ENCODE assay signal across 28 cellular contexts in the genomic region with DNA sequence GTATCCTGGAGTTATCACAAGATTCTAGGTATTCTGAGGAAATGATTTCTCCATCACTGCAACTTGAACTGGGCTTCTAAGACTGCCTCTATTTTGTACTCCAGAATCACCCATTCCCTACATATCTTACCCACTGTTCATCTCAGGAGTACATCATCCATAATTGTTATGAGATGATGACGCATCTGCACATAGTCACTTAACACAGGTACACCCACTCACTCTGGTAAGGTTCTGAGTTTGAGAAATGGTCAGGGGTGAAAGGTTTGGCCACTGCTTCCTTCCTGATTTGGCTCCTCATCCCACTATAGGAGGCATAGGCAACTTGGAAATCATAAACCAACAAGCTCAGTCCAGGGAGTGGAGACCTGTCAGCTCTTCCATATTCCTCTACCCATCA.
DNase-seq lines count a peak whose midpoint lies in the region; ATAC-seq, FAIRE-seq and TF ChIP-seq lines count a peak whose summit lies in the region.
"Had no signal": no experiment of that assay in that cellular context is flagged by ENCODE, and none has a peak within 500 bp of the region (broad histone marks: within the 10 kb centered on the region; RNA-seq: fewer than 3 reads in every experiment).

No MANE protein-coding gene starts in this region.

- in situ Hi-C loops in GM12878 (cut with MboI): no loop called here

- TF ChIP-seq RAD21 in GM12878 (IDR thresholded peaks at IDR 0.05; ENCODE audit: insufficient read depth, low read depth, low read length): no peak

- H3K36me3 ChIP-seq in Karpas-422 (ENCODE audit: insufficient read depth, low read length) (no peaks in the 10 kb centered on the region), GM12878 (ENCODE audit: control insufficient read depth in 2 of 2, insufficient read depth in 2 of 2, low read length in 1 of 2) (no peaks in the 10 kb centered on the region)
- H3K36me3 ChIP-seq: BLaER1, colonic mucosa, gastrocnemius medialis, ovary had no signal

- no peaks in the 10 kb centered on the region for H4K20me1 ChIP-seq in Karpas-422 (ENCODE audit: insufficient read depth, low read depth, low read length)
- H4K20me1 ChIP-seq in GM12878 (ENCODE audit: control insufficient read depth, insufficient read depth): no peaks in the 10 kb centered on the region

- H2AFZ ChIP-seq in Karpas-422 (ENCODE audit: low read length): no peak overlapping the region
- H2AFZ ChIP-seq in GM12878 (ENCODE audit: control insufficient read depth, low read depth, low read length): no peak overlapping the region

- 26% methylated on average over 1 of the region's 1 CpG for WGBS in GM12878 (ENCODE audit: insufficient coverage, insufficient replicate concordance, low lambda C conversion rate, missing lambda C conversion rate)

- H3K27ac ChIP-seq in Karpas-422 (ENCODE audit: low read length) (peak overlapping the region; percentile 93), GM12878 (ENCODE audit: control insufficient read depth, insufficient read depth) (no peak overlapping the region)
- H3K27ac ChIP-seq: BLaER1, colonic mucosa, gastrocnemius medialis, ovary had no signal

- ATAC-seq in GM12878 (peak; percentile 14; the same call in 2 of the 3 replicates), memory B cell (ENCODE audit: low read depth) (no peak)
- ATAC-seq: effector memory CD8-positive, alpha-beta T cell; gastrocnemius medialis; left lobe of liver; natural killer cell had no signal

- CTCF ChIA-PET in Calu3 (lab: Charles Lee): no interaction called here
- CTCF ChIA-PET in GM12878 (lab: Yijun Ruan, JAX): interaction anchor here (0.8 to 2.1 kb wide), 2 partner anchors 9 to 25 kb away, joined by 3 to 5 read pairs; no protein-coding TSS in a partner anchor

- H3K36me3 Mint-ChIP-seq in Calu3 (ENCODE audit: insufficient read depth, unreplicated experiment) (no peaks in the 10 kb centered on the region), memory B cell (no peaks in the 10 kb centered on the region)
- H3K36me3 Mint-ChIP-seq: immature natural killer cell, natural killer cell had no signal

- peaks cover 40% of the 10 kb centered on the region for H3K4me1 Mint-ChIP-seq in Calu3 (ENCODE audit: low read depth, unreplicated experiment)
- H3K4me1 Mint-ChIP-seq in memory B cell: peaks cover 33% of the 10 kb centered on the region
- H3K4me1 Mint-ChIP-seq: immature natural killer cell, natural killer cell had no signal

- peak overlapping the region; percentile 98 for H3K27ac Mint-ChIP-seq in Calu3 (ENCODE audit: unreplicated experiment)
- peak overlapping the region; percentile 92 for H3K27ac Mint-ChIP-seq in memory B cell
- H3K27ac Mint-ChIP-seq: activated CD4-positive, alpha-beta T cell treated with anti-CD3 and anti-CD28 coated beads for 36 hours; activated naive CD8-positive, alpha-beta T cell treated with anti-CD3 and anti-CD28 coated beads, Interleukin-2, amount 50 U/mL, for 24 hours; effector memory CD8-positive, alpha-beta T cell; H9; immature natural killer cell; natural killer cell had no signal

- FAIRE-seq in GM12878 (lab: Jason Lieb, UNC): no peak
- FAIRE-seq: small intestine had no signal

- no peak for TF ChIP-seq POLR2A in GM12878 (IDR thresholded peaks at IDR 0.05; ENCODE audit: low read depth, low read length)

- no peaks in the 10 kb centered on the region for H3K9me3 ChIP-seq in Karpas-422 (ENCODE audit: low read length)
- no peaks in the 10 kb centered on the region for H3K9me3 ChIP-seq in GM12878 (replicated peaks; ENCODE audit: control insufficient read depth, insufficient read depth, low read length)
- H3K9me3 ChIP-seq: BLaER1, colonic mucosa, ovary had no signal

- H3K9ac ChIP-seq in Karpas-422 (ENCODE audit: low read length): peak overlapping the region; percentile 16; the same call in 1 of the 2 replicates
- no peak overlapping the region for H3K9ac ChIP-seq in GM12878 (ENCODE audit: control insufficient read depth, insufficient read depth, low read length)
- H3K9ac ChIP-seq: BLaER1 had no signal

- H3K79me2 ChIP-seq in Karpas-422 (ENCODE audit: low read length): no peaks in the 10 kb centered on the region
- no peaks in the 10 kb centered on the region for H3K79me2 ChIP-seq in GM12878 (ENCODE audit: control insufficient read depth, insufficient read depth, low read length)

- RAD21 ChIA-PET in GM12878 (lab: Charles Lee; ENCODE audit: unreplicated experiment): no interaction called here

- peak overlapping the region; percentile 30 for H3K4me3 Mint-ChIP-seq in Calu3 (ENCODE audit: low read depth, unreplicated experiment)
- no peak overlapping the region for H3K4me3 Mint-ChIP-seq in memory B cell
- H3K4me3 Mint-ChIP-seq: activated CD4-positive, alpha-beta T cell treated with anti-CD3 and anti-CD28 coated beads for 36 hours; activated naive CD8-positive, alpha-beta T cell treated with anti-CD3 and anti-CD28 coated beads, Interleukin-2, amount 50 U/mL, for 24 hours; effector memory CD8-positive, alpha-beta T cell; H9; immature natural killer cell; natural killer cell had no signal

- TF ChIP-seq EP300 in GM12878 (IDR thresholded peaks at IDR 0.05; ENCODE audit: borderline replicate concordance in 1 of 2, control insufficient read depth in 1 of 2, low read depth in 2 of 2, low read length in 2 of 2): no peak

- no peaks in the 10 kb centered on the region for H3K9me2 ChIP-seq in Karpas-422 (replicated peaks; ENCODE audit: insufficient read depth, low read length)

- no peaks in the 10 kb centered on the region for H3K27me3 ChIP-seq in Karpas-422 (ENCODE audit: low read length)
- no peaks in the 10 kb centered on the region for H3K27me3 ChIP-seq in GM12878 (replicated peaks in 1 of 2; ENCODE audit: control insufficient read depth in 2 of 2, insufficient read depth in 2 of 2, low read length in 1 of 2)
- H3K27me3 ChIP-seq: colonic mucosa, gastrocnemius medialis, ovary had no signal

- H3K9me3 Mint-ChIP-seq in Calu3 (ENCODE audit: low read depth, unreplicated experiment) (peaks cover 3% of the 10 kb centered on the region), memory B cell (no peaks in the 10 kb centered on the region)
- H3K9me3 Mint-ChIP-seq: activated naive CD8-positive, alpha-beta T cell treated with anti-CD3 and anti-CD28 coated beads, Interleukin-2, amount 50 U/mL, for 24 hours; brain; effector memory CD8-positive, alpha-beta T cell had no signal

- H3K27me3 Mint-ChIP-seq in Calu3 (ENCODE audit: unreplicated experiment) (no peaks in the 10 kb centered on the region), memory B cell (no peaks in the 10 kb centered on the region)
- H3K27me3 Mint-ChIP-seq: activated CD4-positive, alpha-beta T cell treated with anti-CD3 and anti-CD28 coated beads for 36 hours; brain; effector memory CD8-positive, alpha-beta T cell had no signal

- DNase-seq in Calu3: no peak
- no peak for DNase-seq in Karpas-422
- no peak for DNase-seq in GM12878 (ENCODE audit: low read depth, low spot score)
- no peak for DNase-seq in memory B cell (ENCODE audit: low spot score in 2 of 2)
- DNase-seq in DMS79 (lab: John Stamatoyannopoulos, UW): no peak
- DNase-seq in GM03348 (ENCODE audit: low spot score): no peak
- no peak for DNase-seq in COLO668 (lab: John Stamatoyannopoulos, UW; ENCODE audit: unreplicated experiment)
- DNase-seq in NK-92 (lab: John Stamatoyannopoulos, UW; ENCODE audit: unreplicated experiment): no peak
- DNase-seq: activated gamma-delta T cell treated with Interleukin-2 at 50 U/mL for 16 hours; activated T-cell treated with anti-CD3 and anti-CD28 coated beads for 4 hours; effector memory CD8-positive, alpha-beta T cell; gastrocnemius medialis; GF-D8; H9; immature natural killer cell; KBM-7; midbrain; MM.1S; natural killer cell; ovary; Right ventricle myocardium superior had no signal

- H3K4me3 ChIP-seq in Karpas-422 (ENCODE audit: low read length) (peak overlapping the region; percentile 35; the same call in 1 of the 2 replicates), GM12878 (no peak overlapping the region)
- H3K4me3 ChIP-seq: BLaER1, colonic mucosa, gastrocnemius medialis, ovary had no signal

- TF ChIP-seq CTCF in Calu3 (IDR thresholded peaks at IDR 0.05; ENCODE audit: unreplicated experiment): no peak
- no peak for TF ChIP-seq CTCF in GM12878 (IDR thresholded peaks at IDR 0.05 in 2 of 3, conservative IDR thresholded peaks at IDR 0.05 in 1 of 3; ENCODE audit: control insufficient read depth in 2 of 3, extremely low read depth in 1 of 3, insufficient read depth in 1 of 3, low read depth in 3 of 3, low read length in 3 of 3)

- POLR2A ChIA-PET in GM12878 (lab: Charles Lee): no interaction called here

- peaks cover 53% of the 10 kb centered on the region for H3K4me1 ChIP-seq in Karpas-422 (ENCODE audit: low read length)
- peaks cover 12% of the 10 kb centered on the region for H3K4me1 ChIP-seq in GM12878 (ENCODE audit: control insufficient read depth, insufficient read depth, low read length)
- H3K4me1 ChIP-seq: colonic mucosa, gastrocnemius medialis had no signal

- peak overlapping the region; percentile 52 for H3K4me2 ChIP-seq in Karpas-422 (ENCODE audit: low read depth, low read length, poor library complexity, severe bottlenecking)
- peak overlapping the region; percentile 17; the same call in 1 of the 2 replicates for H3K4me2 ChIP-seq in GM12878 (ENCODE audit: control insufficient read depth, insufficient read depth)
- H3K4me2 ChIP-seq: BLaER1 had no signal

- no TSS peak for BruUV-seq in Calu3 (replicated peaks; lab: Mats Ljungman, UMichigan)
- no TSS peak for BruUV-seq in GM12878 (replicated peaks; lab: Mats Ljungman, UMichigan)

- intact Hi-C loops in Calu3 (cut with micrococcal nuclease; ENCODE audit: unreplicated experiment): no loop called here
- intact Hi-C loops in GM12878 (cut with micrococcal nuclease; ENCODE audit: unreplicated experiment): loop anchor here (10.0 kb wide), 1 partner anchor 572 kb away; no protein-coding TSS in a partner anchor

- SMC1A ChIA-PET in GM12878 (lab: Charles Lee; ENCODE audit: uncharacterized antibody, unreplicated experiment): interaction anchor here (1.3 to 1.4 kb wide), 3 partner anchors 12 to 570 kb away, joined by 3 to 4 read pairs (median 3); no protein-coding TSS in a partner anchor

TF ChIP-seq in GM12878, 131 proteins besides CTCF, POLR2A, EP300 and RAD21 (continues in another document):
- TF ChIP-seq NFYA (IDR thresholded peaks at IDR 0.05; ENCODE audit: borderline replicate concordance, low read depth, low read length): no peak
- TF ChIP-seq TCF3 (IDR thresholded peaks at IDR 0.05; ENCODE audit: borderline replicate concordance, insufficient read depth, low read depth, low read length): no peak
- no peak for TF ChIP-seq ETV6 (conservative IDR thresholded peaks at IDR 0.05 in 1 of 2, IDR thresholded peaks at IDR 0.05 in 1 of 2; ENCODE audit: borderline replicate concordance in 1 of 2, low read depth in 1 of 2)
- no peak for TF ChIP-seq CBFB (IDR thresholded peaks at IDR 0.05; ENCODE audit: low read depth)
- TF ChIP-seq TAF1 (IDR thresholded peaks at IDR 0.05; ENCODE audit: borderline replicate concordance, low read depth, low read length): no peak
- no peak for TF ChIP-seq JUNB (IDR thresholded peaks at IDR 0.05)
- no peak for TF ChIP-seq CBX3 (IDR thresholded peaks at IDR 0.05; ENCODE audit: borderline replicate concordance, low read depth)
- TF ChIP-seq RB1 (IDR thresholded peaks at IDR 0.05; ENCODE audit: borderline replicate concordance): no peak
